Comparison of ENCODE assay signal across 18 cellular contexts in the genomic region with DNA sequence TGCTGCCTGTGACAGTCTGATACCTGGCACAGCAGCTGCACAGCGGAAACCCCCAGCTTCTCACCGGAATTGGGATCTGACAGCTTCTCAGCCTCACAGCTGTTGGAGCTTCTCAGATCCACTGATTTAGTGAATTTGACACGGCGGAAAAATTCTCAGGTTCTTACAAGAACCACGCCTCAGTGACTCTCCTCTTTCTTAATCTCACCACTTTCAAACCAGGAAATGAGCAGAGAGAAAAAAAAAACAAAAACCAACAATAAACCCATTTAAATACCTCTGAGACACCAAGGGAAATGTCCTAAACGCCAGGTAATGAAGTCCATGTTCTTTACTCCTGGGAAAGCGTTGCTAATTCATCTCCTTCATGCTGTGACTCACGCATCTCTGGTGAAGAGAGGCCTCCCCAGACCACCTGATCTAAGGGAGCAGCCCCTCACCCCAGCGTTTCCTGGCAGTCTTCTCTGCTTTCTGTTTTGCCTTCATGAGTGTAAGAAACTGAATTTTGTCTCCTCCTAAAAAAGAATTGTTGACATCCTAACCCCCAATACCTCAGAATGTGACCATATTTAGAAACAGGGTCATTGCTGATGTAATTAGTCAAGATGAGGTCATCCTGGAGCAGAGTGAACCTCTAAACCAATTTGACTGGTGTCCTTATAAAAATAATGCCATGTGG. TPM values are rescaled to one million over a fixed set of nuclear protein-coding genes. Genes with fewer than 3 reads are reported as not detected.
A peak's percentile ranks its signal among the peaks of the same experiment; 100 is the strongest.
DNase-seq lines count a peak whose midpoint lies in the region; ATAC-seq and TF ChIP-seq lines count a peak whose summit lies in the region.
"Had no signal": no experiment of that assay in that cellular context is flagged by ENCODE, and none has a peak within 500 bp of the region (broad histone marks: within the 10 kb centered on the region; RNA-seq: fewer than 3 reads in every experiment).

No MANE protein-coding gene starts in this region.

- no peak for TF ChIP-seq CTCF in neural progenitor cell (IDR thresholded peaks at IDR 0.05)

- intact Hi-C loops in head of caudate nucleus (cut with DNase I), result no loop called here

- no peaks in the 10 kb centered on the region for H3K27me3 ChIP-seq in NT2/D1 (ENCODE audit: insufficient read depth, insufficient read length)
- H3K27me3 ChIP-seq in esophagus (ENCODE audit: control insufficient read depth in 1 of 2, insufficient read depth in 2 of 2, low read length in 2 of 2), result no peaks in the 10 kb centered on the region
- H3K27me3 ChIP-seq in neural progenitor cell, result no peaks in the 10 kb centered on the region

- H3K9me3 Mint-ChIP-seq in neural progenitor cell, result no peaks in the 10 kb centered on the region
- H3K9me3 Mint-ChIP-seq: activated T-helper 17 cell treated with anti-CD3 and anti-CD28 coated beads, Interleukin-2, amount 50 U/mL, for 72 hours had no signal

- H3K27ac ChIP-seq in esophagus (ENCODE audit: low read depth in 2 of 2, low read length in 1 of 2) (peak overlapping the region; percentile 75 to 89), neural progenitor cell (no peak overlapping the region)
- H3K27ac ChIP-seq: upper lobe of right lung had no signal

- peak overlapping the region; percentile 11 for H3K4me3 Mint-ChIP-seq in neural progenitor cell
- H3K4me3 Mint-ChIP-seq: activated T-helper 17 cell treated with anti-CD3 and anti-CD28 coated beads, Interleukin-2, amount 50 U/mL, for 72 hours had no signal

- no peaks in the 10 kb centered on the region for H3K79me2 ChIP-seq in neural progenitor cell (ENCODE audit: low read depth)

- peak overlapping the region; percentile 20 for H3K27ac Mint-ChIP-seq in neural progenitor cell
- H3K27ac Mint-ChIP-seq: activated T-helper 17 cell treated with anti-CD3 and anti-CD28 coated beads, Interleukin-2, amount 50 U/mL, for 72 hours had no signal

- peaks cover 20% of the 10 kb centered on the region for H3K4me1 Mint-ChIP-seq in neural progenitor cell
- H3K4me1 Mint-ChIP-seq: activated T-helper 17 cell treated with anti-CD3 and anti-CD28 coated beads, Interleukin-2, amount 50 U/mL, for 72 hours had no signal

- no peaks in the 10 kb centered on the region for H4K20me1 ChIP-seq in neural progenitor cell (ENCODE audit: low read depth)

- H3K4me3 ChIP-seq in NT2/D1 (ENCODE audit: insufficient read length, low read depth) (no peak overlapping the region), esophagus (ENCODE audit: low read depth in 1 of 2, low read length in 2 of 2) (no peak overlapping the region), neural progenitor cell (no peak overlapping the region)
- H3K4me3 ChIP-seq: upper lobe of right lung had no signal

- H3K4me1 ChIP-seq in NT2/D1 (ENCODE audit: insufficient read depth, insufficient read length) (no peaks in the 10 kb centered on the region), esophagus (ENCODE audit: control insufficient read depth in 2 of 2, insufficient read depth in 2 of 2, low read length in 1 of 2) (peaks cover 0 to 4% of the 10 kb centered on the region in 2 donors), neural progenitor cell (no peaks in the 10 kb centered on the region)
- H3K4me1 ChIP-seq: upper lobe of right lung had no signal

- H3K36me3 ChIP-seq in NT2/D1 (ENCODE audit: insufficient read depth, insufficient read length, low read length) (no peaks in the 10 kb centered on the region), esophagus (ENCODE audit: control insufficient read depth in 2 of 2, insufficient read depth in 2 of 2, low read length in 1 of 2) (no peaks in the 10 kb centered on the region), neural progenitor cell (no peaks in the 10 kb centered on the region)
- H3K36me3 ChIP-seq: upper lobe of right lung had no signal

- peaks cover 3% of the 10 kb centered on the region for H3K27me3 Mint-ChIP-seq in neural progenitor cell (ENCODE audit: insufficient read depth, low read depth)

- no peak overlapping the region for H3K4me2 ChIP-seq in neural progenitor cell

- no peaks in the 10 kb centered on the region for H3F3A ChIP-seq in neural progenitor cell (ENCODE audit: low read depth)

- H3K9ac ChIP-seq in NT2/D1 (ENCODE audit: insufficient read length, low read depth), result peak overlapping the region; percentile 53
- H3K9ac ChIP-seq in neural progenitor cell, result no peak overlapping the region

- no peaks in the 10 kb centered on the region for H3K9me3 ChIP-seq in NT2/D1 (ENCODE audit: insufficient read depth, low read length)
- peaks cover 0 to 2% of the 10 kb centered on the region in 2 donors for H3K9me3 ChIP-seq in esophagus (ENCODE audit: control insufficient read depth in 2 of 2, insufficient read depth in 1 of 2, low read depth in 1 of 2, low read length in 1 of 2)
- no peaks in the 10 kb centered on the region for H3K9me3 ChIP-seq in neural progenitor cell (ENCODE audit: low read depth)
- H3K9me3 ChIP-seq: upper lobe of right lung had no signal

- 31 to 36% methylated on average over 9 of the region's 9 CpGs for WGBS in esophagus, 2 donors

- ATAC-seq in HG03342 (IDR thresholded peaks at IDR 0.05; ENCODE audit: unreplicated experiment), result no peak
- ATAC-seq: activated T-helper 17 cell treated with anti-CD3 and anti-CD28 coated beads, Interleukin-2, amount 50 U/mL, for 72 hours; upper lobe of right lung had no signal

- H3K36me3 Mint-ChIP-seq in neural progenitor cell, result no peaks in the 10 kb centered on the region

- peak; percentile 84 for DNase-seq in Daoy (ENCODE audit: low read depth)
- no peak for DNase-seq in NT2/D1 (ENCODE audit: low read depth, low spot score)
- no peak for DNase-seq in neural progenitor cell (ENCODE audit: low spot score)
- no peak for DNase-seq in SKM-1 treated with dmso at 0.1 percent for 144 hours (lab: John Stamatoyannopoulos, UW; ENCODE audit: unreplicated experiment)
- no peak for DNase-seq in head of caudate nucleus
- DNase-seq in activated CD4-positive, alpha-beta T cell treated with anti-CD3 and anti-CD28 coated beads for 48 hours, result no peak
- DNase-seq: DMS 273 treated with DMSO at 0.1 percent for 48 hours, NCI-H187, SW 1271, upper lobe of right lung had no signal

- no peak overlapping the region for H2AFZ ChIP-seq in neural progenitor cell (replicated peaks)

RNA-seq across cellular contexts. Expression of a gene that starts 15.9 kb away (rescaled TPM):
- total RNA-seq in Daoy (2014; rRNA removed; shearing (Covaris generic)), result not detected in 2 replicates
- polyA plus RNA-seq in esophagus, result not detected
- not detected in 2 replicates for total RNA-seq in neural progenitor cell (ENCODE audit: low replicate concordance)
- total RNA-seq: activated T-helper 17 cell treated with anti-CD3 and anti-CD28 coated beads, Interleukin-2, amount 50 U/mL, for 72 hours; cerebellum; glomerular endothelial cell; NCI-H460; osteoblast; skeletal muscle tissue; upper lobe of right lung had no signal

RNA-seq across cellular contexts. Expression of a gene that starts 24.4 kb away (rescaled TPM):
- total RNA-seq in Daoy (2014; rRNA removed; shearing (Covaris generic)), result 7.2 and 10.3 TPM in 2 replicates
- polyA plus RNA-seq in esophagus, result 100 to 1,000 TPM in 1 of 2 donors, 10 to 100 TPM in 1; 72.9 to 110 TPM
- total RNA-seq in neural progenitor cell (ENCODE audit: low replicate concordance), result 1.6 and 6.7 TPM in 2 replicates
- total RNA-seq: activated T-helper 17 cell treated with anti-CD3 and anti-CD28 coated beads, Interleukin-2, amount 50 U/mL, for 72 hours; osteoblast had no signal
